Comparison of ENCODE assay signal across 8 cellular contexts in the genomic region with DNA sequence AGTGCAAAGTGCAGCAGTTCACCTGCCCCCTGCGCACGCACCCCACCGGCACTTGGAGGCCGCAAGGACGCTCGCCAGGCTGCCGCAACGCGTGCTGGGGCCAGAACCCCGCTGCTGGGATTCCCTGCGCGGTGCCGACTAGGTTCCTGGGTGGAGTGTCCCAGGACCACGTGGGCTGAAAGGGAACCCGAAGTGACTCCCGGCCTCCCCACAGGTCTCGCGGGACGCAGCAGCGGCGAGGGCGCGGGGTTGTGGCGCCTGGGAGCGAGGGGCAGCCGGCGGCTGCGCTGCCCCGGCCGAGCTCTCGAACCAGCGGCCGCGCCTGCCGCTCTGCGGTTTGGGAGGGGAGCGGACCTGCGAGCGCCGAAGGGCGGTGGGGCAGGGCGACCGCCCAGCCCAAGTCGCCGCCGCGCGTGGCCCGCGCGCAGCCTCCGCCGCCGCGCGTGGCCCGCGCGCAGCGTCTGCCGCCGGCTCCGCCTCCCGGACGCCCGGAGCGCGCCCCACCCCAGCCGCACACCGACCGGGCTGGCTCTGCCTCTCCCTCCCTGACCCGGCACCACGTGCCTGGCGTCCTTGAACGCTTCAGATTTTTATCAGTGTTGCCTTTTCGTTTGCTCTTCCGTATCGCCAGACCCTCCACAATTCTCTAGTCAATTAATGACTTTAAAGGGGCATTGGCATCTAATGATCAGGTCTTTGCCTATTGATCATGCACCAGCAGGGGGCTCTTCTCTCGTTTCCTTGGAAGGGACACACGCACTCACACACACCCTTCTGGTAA. TPM values are rescaled to one million over a fixed set of nuclear protein-coding genes. Genes with fewer than 3 reads are reported as not detected.
DNase-seq lines count a peak whose midpoint lies in the region; ATAC-seq and TF ChIP-seq lines count a peak whose summit lies in the region.

A gene (minus strand): TSS at position 475 of the 781 bp plus-strand sequence. CDS start 2,230 bp downstream, outside the sequence.

- peak; percentile 21 to 33 for TF ChIP-seq RAD21 in liver (IDR thresholded peaks at IDR 0.05)

- no peaks in the 10 kb centered on the region for H3K9me3 ChIP-seq in liver (ENCODE audit: control insufficient read depth in 4 of 4, low read length in 3 of 4)

- no peaks in the 10 kb centered on the region for H3K36me3 Mint-ChIP-seq in activated CD4-positive, alpha-beta T cell treated with anti-CD3 and anti-CD28 coated beads for 36 hours (ENCODE audit: low read depth)

- POLR2A ChIA-PET in activated CD4-positive, alpha-beta T cell treated with anti-CD3 and anti-CD28 coated beads for 36 hours (lab: Charles Lee), result interaction anchor here (0.6 kb wide), 1 partner anchor 104 kb away, joined by 4 read pairs; no protein-coding TSS in a partner anchor

- DNase-seq in AG08395 (ENCODE audit: low spot score) (peak; percentile 74), NCI-H2227 (lab: John Stamatoyannopoulos, UW; ENCODE audit: unreplicated experiment) (peak; percentile 79)
- peak; percentile 83 for DNase-seq in activated CD4-positive, alpha-beta T cell treated with anti-CD3 and anti-CD28 coated beads for 36 hours
- DNase-seq in stimulated activated CD4-positive, alpha-beta T cell treated with anti-CD3 and anti-CD28 coated beads, Interleukin-4, amount 100 ng/mL, for 48 hours (ENCODE audit: low read depth in 2 of 2), result peak; percentile 55 to 56

- ATAC-seq in GM18858 (IDR thresholded peaks at IDR 0.05; ENCODE audit: unreplicated experiment) (peak; percentile 92), HG03060 (IDR thresholded peaks at IDR 0.05; ENCODE audit: low read depth, unreplicated experiment) (peak; percentile 67)
- ATAC-seq in activated CD4-positive, alpha-beta T cell treated with anti-CD3 and anti-CD28 coated beads for 36 hours, result peak; percentile 97

- H3K4me3 ChIP-seq in liver (ENCODE audit: low read depth in 1 of 3, low read length in 3 of 3), result peak within 1 kb of the TSS; percentile 77 to 80 (median 78)

- peaks cover 2% of the 10 kb centered on the region for H3K27me3 Mint-ChIP-seq in activated CD4-positive, alpha-beta T cell treated with anti-CD3 and anti-CD28 coated beads for 36 hours

- no peaks in the 10 kb centered on the region for H3K36me3 ChIP-seq in liver (ENCODE audit: control insufficient read depth in 4 of 4, insufficient read depth in 3 of 4, low read depth in 1 of 4, low read length in 3 of 4)

- WGBS in liver, result under 1% methylated on average over 80 of the region's 80 CpGs

- CTCF ChIA-PET in activated CD4-positive, alpha-beta T cell treated with anti-CD3 and anti-CD28 coated beads for 36 hours (lab: Charles Lee), result interaction anchor here (0.6 to 1.3 kb wide), 4 partner anchors 14 to 1864 kb away, joined by 3 to 5 read pairs (median 3); no protein-coding TSS in a partner anchor

- H3K4me3 Mint-ChIP-seq in activated CD4-positive, alpha-beta T cell treated with anti-CD3 and anti-CD28 coated beads for 36 hours, result peak within 1 kb of the TSS; percentile 87

- no peaks in the 10 kb centered on the region for H3K27me3 ChIP-seq in liver (ENCODE audit: control insufficient read depth in 4 of 4, insufficient read depth in 4 of 4, low read length in 3 of 4)

- TF ChIP-seq CTCF in liver (IDR thresholded peaks at IDR 0.05; ENCODE audit: low read depth, low read length, missing input control), result peak; percentile 41

- intact Hi-C loops in activated CD4-positive, alpha-beta T cell treated with anti-CD3 and anti-CD28 coated beads for 36 hours (cut with DNase I, micrococcal nuclease), result loop anchor here (1.0 to 5.0 kb wide), 4 partner anchors 60 to 389 kb away; a partner anchor contains a TSS

- H3K9ac ChIP-seq in liver (ENCODE audit: low read depth in 1 of 2, low read length in 2 of 2), result peak within 1 kb of the TSS; percentile 79 to 82

- H3K27ac Mint-ChIP-seq in activated CD4-positive, alpha-beta T cell treated with anti-CD3 and anti-CD28 coated beads for 36 hours, result peak within 1 kb of the TSS; percentile 93

- H3K4me1 Mint-ChIP-seq in activated CD4-positive, alpha-beta T cell treated with anti-CD3 and anti-CD28 coated beads for 36 hours, result peaks cover 6% of the 10 kb centered on the region

- peaks cover 0 to 15% (median 5%) of the 10 kb centered on the region in 4 donors for H3K4me1 ChIP-seq in liver (ENCODE audit: control insufficient read depth in 4 of 4, insufficient read depth in 4 of 4, low read length in 3 of 4)

- H3K27ac ChIP-seq in cingulate gyrus (ENCODE audit: low read depth, low read length) (peak within 1 kb of the TSS; percentile 82), liver (ENCODE audit: low read depth in 1 of 2, low read length in 2 of 2) (peak within 1 kb of the TSS; percentile 95 to 97)

- H3K9me3 Mint-ChIP-seq in activated CD4-positive, alpha-beta T cell treated with anti-CD3 and anti-CD28 coated beads for 36 hours (ENCODE audit: low read depth), result no peaks in the 10 kb centered on the region

TF ChIP-seq in liver, 16 proteins besides CTCF, POLR2A, EP300 and RAD21:
- TF ChIP-seq SP1 (IDR thresholded peaks at IDR 0.05) (peak; percentile 10), TAF1 (conservative IDR thresholded peaks at IDR 0.05) (no peak), FOXA2 (IDR thresholded peaks at IDR 0.05) (no peak), YY1 (IDR thresholded peaks at IDR 0.05) (peak; percentile 9), RXRA (IDR thresholded peaks at IDR 0.05) (peak; percentile 9 to 18), HNF4A (conservative IDR thresholded peaks at IDR 0.05) (peak in 1 of 2 donors; percentile 11)
- TF ChIP-seq, protein P1, sequence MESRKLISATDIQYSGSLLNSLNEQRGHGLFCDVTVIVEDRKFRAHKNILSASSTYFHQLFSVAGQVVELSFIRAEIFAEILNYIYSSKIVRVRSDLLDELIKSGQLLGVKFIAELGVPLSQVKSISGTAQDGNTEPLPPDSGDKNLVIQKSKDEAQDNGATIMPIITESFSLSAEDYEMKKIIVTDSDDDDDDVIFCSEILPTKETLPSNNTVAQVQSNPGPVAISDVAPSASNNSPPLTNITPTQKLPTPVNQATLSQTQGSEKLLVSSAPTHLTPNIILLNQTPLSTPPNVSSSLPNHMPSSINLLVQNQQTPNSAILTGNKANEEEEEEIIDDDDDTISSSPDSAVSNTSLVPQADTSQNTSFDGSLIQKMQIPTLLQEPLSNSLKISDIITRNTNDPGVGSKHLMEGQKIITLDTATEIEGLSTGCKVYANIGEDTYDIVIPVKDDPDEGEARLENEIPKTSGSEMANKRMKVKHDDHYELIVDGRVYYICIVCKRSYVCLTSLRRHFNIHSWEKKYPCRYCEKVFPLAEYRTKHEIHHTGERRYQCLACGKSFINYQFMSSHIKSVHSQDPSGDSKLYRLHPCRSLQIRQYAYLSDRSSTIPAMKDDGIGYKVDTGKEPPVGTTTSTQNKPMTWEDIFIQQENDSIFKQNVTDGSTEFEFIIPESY (IDR thresholded peaks at IDR 0.05), result peak; percentile 33
- TF ChIP-seq, protein P2, sequence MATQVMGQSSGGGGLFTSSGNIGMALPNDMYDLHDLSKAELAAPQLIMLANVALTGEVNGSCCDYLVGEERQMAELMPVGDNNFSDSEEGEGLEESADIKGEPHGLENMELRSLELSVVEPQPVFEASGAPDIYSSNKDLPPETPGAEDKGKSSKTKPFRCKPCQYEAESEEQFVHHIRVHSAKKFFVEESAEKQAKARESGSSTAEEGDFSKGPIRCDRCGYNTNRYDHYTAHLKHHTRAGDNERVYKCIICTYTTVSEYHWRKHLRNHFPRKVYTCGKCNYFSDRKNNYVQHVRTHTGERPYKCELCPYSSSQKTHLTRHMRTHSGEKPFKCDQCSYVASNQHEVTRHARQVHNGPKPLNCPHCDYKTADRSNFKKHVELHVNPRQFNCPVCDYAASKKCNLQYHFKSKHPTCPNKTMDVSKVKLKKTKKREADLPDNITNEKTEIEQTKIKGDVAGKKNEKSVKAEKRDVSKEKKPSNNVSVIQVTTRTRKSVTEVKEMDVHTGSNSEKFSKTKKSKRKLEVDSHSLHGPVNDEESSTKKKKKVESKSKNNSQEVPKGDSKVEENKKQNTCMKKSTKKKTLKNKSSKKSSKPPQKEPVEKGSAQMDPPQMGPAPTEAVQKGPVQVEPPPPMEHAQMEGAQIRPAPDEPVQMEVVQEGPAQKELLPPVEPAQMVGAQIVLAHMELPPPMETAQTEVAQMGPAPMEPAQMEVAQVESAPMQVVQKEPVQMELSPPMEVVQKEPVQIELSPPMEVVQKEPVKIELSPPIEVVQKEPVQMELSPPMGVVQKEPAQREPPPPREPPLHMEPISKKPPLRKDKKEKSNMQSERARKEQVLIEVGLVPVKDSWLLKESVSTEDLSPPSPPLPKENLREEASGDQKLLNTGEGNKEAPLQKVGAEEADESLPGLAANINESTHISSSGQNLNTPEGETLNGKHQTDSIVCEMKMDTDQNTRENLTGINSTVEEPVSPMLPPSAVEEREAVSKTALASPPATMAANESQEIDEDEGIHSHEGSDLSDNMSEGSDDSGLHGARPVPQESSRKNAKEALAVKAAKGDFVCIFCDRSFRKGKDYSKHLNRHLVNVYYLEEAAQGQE (IDR thresholded peaks at IDR 0.05), result no peak
- TF ChIP-seq, protein P3, sequence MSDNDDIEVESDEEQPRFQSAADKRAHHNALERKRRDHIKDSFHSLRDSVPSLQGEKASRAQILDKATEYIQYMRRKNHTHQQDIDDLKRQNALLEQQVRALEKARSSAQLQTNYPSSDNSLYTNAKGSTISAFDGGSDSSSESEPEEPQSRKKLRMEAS (IDR thresholded peaks at IDR 0.05), result peak; percentile 41
- TF ChIP-seq, protein P4, sequence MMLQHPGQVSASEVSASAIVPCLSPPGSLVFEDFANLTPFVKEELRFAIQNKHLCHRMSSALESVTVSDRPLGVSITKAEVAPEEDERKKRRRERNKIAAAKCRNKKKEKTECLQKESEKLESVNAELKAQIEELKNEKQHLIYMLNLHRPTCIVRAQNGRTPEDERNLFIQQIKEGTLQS (IDR thresholded peaks at IDR 0.05), result no peak
TF ChIP-seq in liver: peak in this region for 6.

RNA-seq across cellular contexts. Expression of the gene that starts here (rescaled TPM):
- 1 to 10 TPM; 3.8 to 4.3 TPM for total RNA-seq in activated CD4-positive, alpha-beta T cell treated with anti-CD3 and anti-CD28 coated beads for 36 hours
- 1 to 10 TPM; 2.1 to 4.4 TPM for total RNA-seq in liver
- polyA plus RNA-seq in liver, result 1 to 10 TPM; 3.9 to 5.3 TPM

Comparison
In these comparisons a context has a peak if more than half of its experiments do, and no peak if none do; other contexts are left out.
1. Peak in every context shown above with its lines: DNase-seq, ATAC-seq, H3K4me3 ChIP-seq and H3K27ac ChIP-seq.